In genomic region chr15:34329006-34329405, GRCh38 we compare ENCODE assay signal across 2 cellular contexts.
TF ChIP-seq lines count a peak whose summit lies in the region.

No MANE protein-coding gene starts in this region.

TF ChIP-seq in GM12878, 131 proteins besides CTCF, POLR2A, EP300 and RAD21 (continues in another document):
- TF ChIP-seq BHLHE40 (IDR thresholded peaks at IDR 0.05; ENCODE audit: borderline replicate concordance in 1 of 2, low read depth in 2 of 2, low read length in 1 of 2) (no peak), NFYA (IDR thresholded peaks at IDR 0.05; ENCODE audit: borderline replicate concordance, low read depth, low read length) (no peak), EGR1 (IDR thresholded peaks at IDR 0.05; ENCODE audit: borderline replicate concordance in 1 of 2, low read depth in 2 of 2, low read length in 2 of 2) (no peak), BCL3 (IDR thresholded peaks at IDR 0.05; ENCODE audit: borderline replicate concordance, insufficient read depth, low read depth, low read length, poor library complexity, severe bottlenecking) (no peak), ELK1 (IDR thresholded peaks at IDR 0.05; ENCODE audit: low read depth, low read length) (no peak), ATF2 (IDR thresholded peaks at IDR 0.05; ENCODE audit: low read length) (no peak), ZBTB11 (CRISPR knock-in tag; IDR thresholded peaks at IDR 0.05) (no peak), LARP7 (IDR thresholded peaks at IDR 0.05) (no peak), YBX1 (IDR thresholded peaks at IDR 0.05) (no peak), JUNB (IDR thresholded peaks at IDR 0.05) (no peak), CHD4 (IDR thresholded peaks at IDR 0.05) (no peak), CUX1 (IDR thresholded peaks at IDR 0.05; ENCODE audit: insufficient replicate concordance, low read depth, low read length) (no peak), BCL11A (IDR thresholded peaks at IDR 0.05; ENCODE audit: low read depth, low read length) (no peak)

TF ChIP-seq in SK-N-SH, 30 proteins besides CTCF, POLR2A, EP300 and RAD21:
- TF ChIP-seq ELF1 (IDR thresholded peaks at IDR 0.05) (no peak), JUND (IDR thresholded peaks at IDR 0.05) (no peak), FOSL2 (IDR thresholded peaks at IDR 0.05; ENCODE audit: borderline replicate concordance, low read depth) (no peak), NRF1 (IDR thresholded peaks at IDR 0.05; ENCODE audit: low read depth, low read length) (no peak), GATA2 (CRISPR knock-in tag; IDR thresholded peaks at IDR 0.05) (no peak)
